7 cellular contexts compared by ENCODE assay signal in genomic region chr11:89658767-89659166, GRCh38. TPM values are rescaled to one million over a fixed set of nuclear protein-coding genes. Genes with fewer than 3 reads are reported as not detected.
"Had no signal": no experiment of that assay in that cellular context is flagged by ENCODE, and none has a peak within 500 bp of the region (broad histone marks: within the 10 kb centered on the region; RNA-seq: fewer than 3 reads in every experiment).

No MANE protein-coding gene starts in this region.

RNA-seq across cellular contexts. Expression of gene TRIM77, which starts 51.3 kb away (rescaled TPM):
- total RNA-seq: GM23248, GM23338, H1, H4, H7, H9, HFFc6 had no signal
- polyA plus RNA-seq: GM23248, GM23338, H1 had no signal
